1 cellular context compared by ENCODE assay signal in the genomic region with DNA sequence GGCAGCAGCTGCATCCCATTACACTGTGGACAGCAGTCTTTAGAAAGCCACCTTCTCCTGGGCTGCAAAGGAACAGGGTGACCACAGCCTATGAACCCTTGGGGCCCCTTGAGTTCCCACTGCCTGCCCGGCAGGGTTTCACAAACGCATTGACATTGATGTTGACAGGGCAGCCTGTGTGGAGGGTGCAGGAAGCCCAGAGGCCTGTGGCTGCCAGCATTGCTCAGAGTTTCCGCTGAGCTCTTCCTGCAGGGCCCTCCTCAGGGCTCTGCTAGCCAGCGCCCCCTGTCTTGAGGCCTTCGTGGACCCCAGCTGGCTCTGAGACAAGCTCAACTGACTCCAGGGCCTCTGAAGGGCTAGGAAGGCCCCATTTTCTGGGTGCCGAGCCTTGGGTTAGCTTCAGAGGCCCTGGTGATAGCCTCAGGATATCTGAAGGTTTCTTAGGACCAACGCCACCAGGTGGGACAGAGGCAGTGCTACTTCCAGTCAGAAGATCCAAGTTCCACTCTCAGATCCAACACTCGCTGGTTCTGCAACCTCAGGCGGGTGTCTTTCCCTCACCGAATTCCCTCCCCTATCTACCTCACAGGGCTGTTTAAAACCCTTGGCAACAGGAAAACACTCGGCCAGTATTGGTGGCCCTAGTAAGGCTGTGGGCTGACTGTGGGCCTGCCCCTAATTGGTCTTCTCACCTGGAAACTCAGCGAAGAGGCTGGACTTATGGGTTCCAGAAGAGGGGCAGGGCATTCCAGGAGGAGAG.
TF ChIP-seq lines count a peak whose summit lies in the region.

No MANE protein-coding gene starts in this region.

TF ChIP-seq in HepG2, 621 proteins besides CTCF, POLR2A, EP300 and RAD21 (continued from another document and continues in another):
- TF ChIP-seq, protein P1, sequence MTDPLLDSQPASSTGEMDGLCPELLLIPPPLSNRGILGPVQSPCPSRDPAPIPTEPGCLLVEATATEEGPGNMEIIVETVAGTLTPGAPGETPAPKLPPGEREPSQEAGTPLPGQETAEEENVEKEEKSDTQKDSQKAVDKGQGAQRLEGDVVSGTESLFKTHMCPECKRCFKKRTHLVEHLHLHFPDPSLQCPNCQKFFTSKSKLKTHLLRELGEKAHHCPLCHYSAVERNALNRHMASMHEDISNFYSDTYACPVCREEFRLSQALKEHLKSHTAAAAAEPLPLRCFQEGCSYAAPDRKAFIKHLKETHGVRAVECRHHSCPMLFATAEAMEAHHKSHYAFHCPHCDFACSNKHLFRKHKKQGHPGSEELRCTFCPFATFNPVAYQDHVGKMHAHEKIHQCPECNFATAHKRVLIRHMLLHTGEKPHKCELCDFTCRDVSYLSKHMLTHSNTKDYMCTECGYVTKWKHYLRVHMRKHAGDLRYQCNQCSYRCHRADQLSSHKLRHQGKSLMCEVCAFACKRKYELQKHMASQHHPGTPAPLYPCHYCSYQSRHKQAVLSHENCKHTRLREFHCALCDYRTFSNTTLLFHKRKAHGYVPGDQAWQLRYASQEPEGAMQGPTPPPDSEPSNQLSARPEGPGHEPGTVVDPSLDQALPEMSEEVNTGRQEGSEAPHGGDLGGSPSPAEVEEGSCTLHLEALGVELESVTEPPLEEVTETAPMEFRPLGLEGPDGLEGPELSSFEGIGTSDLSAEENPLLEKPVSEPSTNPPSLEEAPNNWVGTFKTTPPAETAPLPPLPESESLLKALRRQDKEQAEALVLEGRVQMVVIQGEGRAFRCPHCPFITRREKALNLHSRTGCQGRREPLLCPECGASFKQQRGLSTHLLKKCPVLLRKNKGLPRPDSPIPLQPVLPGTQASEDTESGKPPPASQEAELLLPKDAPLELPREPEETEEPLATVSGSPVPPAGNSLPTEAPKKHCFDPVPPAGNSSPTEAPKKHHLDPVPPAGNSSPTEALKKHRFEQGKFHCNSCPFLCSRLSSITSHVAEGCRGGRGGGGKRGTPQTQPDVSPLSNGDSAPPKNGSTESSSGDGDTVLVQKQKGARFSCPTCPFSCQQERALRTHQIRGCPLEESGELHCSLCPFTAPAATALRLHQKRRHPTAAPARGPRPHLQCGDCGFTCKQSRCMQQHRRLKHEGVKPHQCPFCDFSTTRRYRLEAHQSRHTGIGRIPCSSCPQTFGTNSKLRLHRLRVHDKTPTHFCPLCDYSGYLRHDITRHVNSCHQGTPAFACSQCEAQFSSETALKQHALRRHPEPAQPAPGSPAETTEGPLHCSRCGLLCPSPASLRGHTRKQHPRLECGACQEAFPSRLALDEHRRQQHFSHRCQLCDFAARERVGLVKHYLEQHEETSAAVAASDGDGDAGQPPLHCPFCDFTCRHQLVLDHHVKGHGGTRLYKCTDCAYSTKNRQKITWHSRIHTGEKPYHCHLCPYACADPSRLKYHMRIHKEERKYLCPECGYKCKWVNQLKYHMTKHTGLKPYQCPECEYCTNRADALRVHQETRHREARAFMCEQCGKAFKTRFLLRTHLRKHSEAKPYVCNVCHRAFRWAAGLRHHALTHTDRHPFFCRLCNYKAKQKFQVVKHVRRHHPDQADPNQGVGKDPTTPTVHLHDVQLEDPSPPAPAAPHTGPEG (CRISPR knock-in tag; IDR thresholded peaks at IDR 0.05) = no peak
- TF ChIP-seq, protein P2, sequence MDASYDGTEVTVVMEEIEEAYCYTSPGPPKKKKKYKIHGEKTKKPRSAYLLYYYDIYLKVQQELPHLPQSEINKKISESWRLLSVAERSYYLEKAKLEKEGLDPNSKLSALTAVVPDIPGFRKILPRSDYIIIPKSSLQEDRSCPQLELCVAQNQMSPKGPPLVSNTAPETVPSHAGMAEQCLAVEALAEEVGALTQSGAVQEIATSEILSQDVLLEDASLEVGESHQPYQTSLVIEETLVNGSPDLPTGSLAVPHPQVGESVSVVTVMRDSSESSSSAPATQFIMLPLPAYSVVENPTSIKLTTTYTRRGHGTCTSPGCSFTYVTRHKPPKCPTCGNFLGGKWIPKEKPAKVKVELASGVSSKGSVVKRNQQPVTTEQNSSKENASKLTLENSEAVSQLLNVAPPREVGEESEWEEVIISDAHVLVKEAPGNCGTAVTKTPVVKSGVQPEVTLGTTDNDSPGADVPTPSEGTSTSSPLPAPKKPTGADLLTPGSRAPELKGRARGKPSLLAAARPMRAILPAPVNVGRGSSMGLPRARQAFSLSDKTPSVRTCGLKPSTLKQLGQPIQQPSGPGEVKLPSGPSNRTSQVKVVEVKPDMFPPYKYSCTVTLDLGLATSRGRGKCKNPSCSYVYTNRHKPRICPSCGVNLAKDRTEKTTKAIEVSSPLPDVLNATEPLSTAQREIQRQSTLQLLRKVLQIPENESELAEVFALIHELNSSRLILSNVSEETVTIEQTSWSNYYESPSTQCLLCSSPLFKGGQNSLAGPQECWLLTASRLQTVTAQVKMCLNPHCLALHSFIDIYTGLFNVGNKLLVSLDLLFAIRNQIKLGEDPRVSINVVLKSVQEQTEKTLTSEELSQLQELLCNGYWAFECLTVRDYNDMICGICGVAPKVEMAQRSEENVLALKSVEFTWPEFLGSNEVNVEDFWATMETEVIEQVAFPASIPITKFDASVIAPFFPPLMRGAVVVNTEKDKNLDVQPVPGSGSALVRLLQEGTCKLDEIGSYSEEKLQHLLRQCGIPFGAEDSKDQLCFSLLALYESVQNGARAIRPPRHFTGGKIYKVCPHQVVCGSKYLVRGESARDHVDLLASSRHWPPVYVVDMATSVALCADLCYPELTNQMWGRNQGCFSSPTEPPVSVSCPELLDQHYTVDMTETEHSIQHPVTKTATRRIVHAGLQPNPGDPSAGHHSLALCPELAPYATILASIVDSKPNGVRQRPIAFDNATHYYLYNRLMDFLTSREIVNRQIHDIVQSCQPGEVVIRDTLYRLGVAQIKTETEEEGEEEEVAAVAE (CRISPR knock-in tag; IDR thresholded peaks at IDR 0.05; ENCODE audit: borderline replicate concordance) = no peak
- no peak for TF ChIP-seq JARID2 (CRISPR knock-in tag; IDR thresholded peaks at IDR 0.05; ENCODE audit: insufficient replicate concordance)
- no peak for TF ChIP-seq ZNF296 (CRISPR knock-in tag; conservative IDR thresholded peaks at IDR 0.05)
- no peak for TF ChIP-seq PRDM10 (CRISPR knock-in tag; IDR thresholded peaks at IDR 0.05; ENCODE audit: low read depth)
- no peak for TF ChIP-seq ZNF557 (CRISPR knock-in tag; IDR thresholded peaks at IDR 0.05)
- TF ChIP-seq, protein P3, sequence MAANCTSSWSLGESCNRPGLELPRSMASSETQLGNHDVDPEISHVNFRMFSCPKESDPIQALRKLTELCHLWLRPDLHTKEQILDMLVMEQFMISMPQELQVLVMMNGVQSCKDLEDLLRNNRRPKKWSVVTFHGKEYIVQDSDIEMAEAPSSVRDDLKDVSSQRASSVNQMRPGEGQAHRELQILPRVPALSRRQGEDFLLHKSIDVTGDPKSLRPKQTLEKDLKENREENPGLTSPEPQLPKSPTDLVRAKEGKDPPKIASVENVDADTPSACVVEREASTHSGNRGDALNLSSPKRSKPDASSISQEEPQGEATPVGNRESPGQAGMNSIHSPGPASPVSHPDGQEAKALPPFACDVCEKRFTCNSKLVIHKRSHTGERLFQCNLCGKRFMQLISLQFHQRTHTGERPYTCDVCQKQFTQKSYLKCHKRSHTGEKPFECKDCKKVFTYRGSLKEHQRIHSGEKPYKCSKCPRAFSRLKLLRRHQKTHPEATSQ (CRISPR knock-in tag; IDR thresholded peaks at IDR 0.05; ENCODE audit: borderline replicate concordance) = 0 out of 2 replicates have a peak, but pooled peaks have one; percentile 45
- TF ChIP-seq, protein P4, sequence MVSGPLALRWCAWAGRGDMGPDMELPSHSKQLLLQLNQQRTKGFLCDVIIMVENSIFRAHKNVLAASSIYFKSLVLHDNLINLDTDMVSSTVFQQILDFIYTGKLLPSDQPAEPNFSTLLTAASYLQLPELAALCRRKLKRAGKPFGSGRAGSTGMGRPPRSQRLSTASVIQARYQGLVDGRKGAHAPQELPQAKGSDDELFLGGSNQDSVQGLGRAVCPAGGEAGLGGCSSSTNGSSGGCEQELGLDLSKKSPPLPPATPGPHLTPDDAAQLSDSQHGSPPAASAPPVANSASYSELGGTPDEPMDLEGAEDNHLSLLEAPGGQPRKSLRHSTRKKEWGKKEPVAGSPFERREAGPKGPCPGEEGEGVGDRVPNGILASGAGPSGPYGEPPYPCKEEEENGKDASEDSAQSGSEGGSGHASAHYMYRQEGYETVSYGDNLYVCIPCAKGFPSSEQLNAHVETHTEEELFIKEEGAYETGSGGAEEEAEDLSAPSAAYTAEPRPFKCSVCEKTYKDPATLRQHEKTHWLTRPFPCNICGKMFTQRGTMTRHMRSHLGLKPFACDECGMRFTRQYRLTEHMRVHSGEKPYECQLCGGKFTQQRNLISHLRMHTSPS (CRISPR knock-in tag; IDR thresholded peaks at IDR 0.05; ENCODE audit: low read depth) = 0 out of 2 replicates have a peak, but pooled peaks have one; percentile 65
- no peak for TF ChIP-seq ZFP82 (CRISPR knock-in tag; IDR thresholded peaks at IDR 0.05; ENCODE audit: borderline replicate concordance)
- TF ChIP-seq SAFB2 (CRISPR knock-in tag; IDR thresholded peaks at IDR 0.05; ENCODE audit: borderline replicate concordance, low read depth) = no peak
- no peak for TF ChIP-seq ZBTB43 (CRISPR knock-in tag; conservative IDR thresholded peaks at IDR 0.05)
- no peak for TF ChIP-seq ZNF224 (CRISPR knock-in tag; IDR thresholded peaks at IDR 0.05)
- no peak for TF ChIP-seq ZNF746 (CRISPR knock-in tag; IDR thresholded peaks at IDR 0.05)
- no peak for TF ChIP-seq ZNF615 (CRISPR knock-in tag; IDR thresholded peaks at IDR 0.05; ENCODE audit: borderline replicate concordance)
- peak; percentile 74 for TF ChIP-seq SAP130 (CRISPR knock-in tag; IDR thresholded peaks at IDR 0.05; ENCODE audit: low read depth)
- no peak for TF ChIP-seq CBX1 (IDR thresholded peaks at IDR 0.05; ENCODE audit: low read depth)
- no peak for TF ChIP-seq ZNF678 (CRISPR knock-in tag; IDR thresholded peaks at IDR 0.05)
- TF ChIP-seq TARDBP (CRISPR knock-in tag; IDR thresholded peaks at IDR 0.05) = peak; percentile 27; the same call in 1 of the 2 replicates
- TF ChIP-seq, protein P5, sequence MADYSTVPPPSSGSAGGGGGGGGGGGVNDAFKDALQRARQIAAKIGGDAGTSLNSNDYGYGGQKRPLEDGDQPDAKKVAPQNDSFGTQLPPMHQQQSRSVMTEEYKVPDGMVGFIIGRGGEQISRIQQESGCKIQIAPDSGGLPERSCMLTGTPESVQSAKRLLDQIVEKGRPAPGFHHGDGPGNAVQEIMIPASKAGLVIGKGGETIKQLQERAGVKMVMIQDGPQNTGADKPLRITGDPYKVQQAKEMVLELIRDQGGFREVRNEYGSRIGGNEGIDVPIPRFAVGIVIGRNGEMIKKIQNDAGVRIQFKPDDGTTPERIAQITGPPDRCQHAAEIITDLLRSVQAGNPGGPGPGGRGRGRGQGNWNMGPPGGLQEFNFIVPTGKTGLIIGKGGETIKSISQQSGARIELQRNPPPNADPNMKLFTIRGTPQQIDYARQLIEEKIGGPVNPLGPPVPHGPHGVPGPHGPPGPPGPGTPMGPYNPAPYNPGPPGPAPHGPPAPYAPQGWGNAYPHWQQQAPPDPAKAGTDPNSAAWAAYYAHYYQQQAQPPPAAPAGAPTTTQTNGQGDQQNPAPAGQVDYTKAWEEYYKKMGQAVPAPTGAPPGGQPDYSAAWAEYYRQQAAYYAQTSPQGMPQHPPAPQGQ (CRISPR knock-in tag; IDR thresholded peaks at IDR 0.05; ENCODE audit: borderline replicate concordance) = no peak
- TF ChIP-seq NFKBIZ (CRISPR knock-in tag; IDR thresholded peaks at IDR 0.05) = no peak
- 0 out of 2 replicates have a peak, but pooled peaks have one; percentile 60 for TF ChIP-seq ZNF543 (CRISPR knock-in tag; IDR thresholded peaks at IDR 0.05)
- TF ChIP-seq RFX5 (IDR thresholded peaks at IDR 0.05; ENCODE audit: low read depth, low read length) = no peak; the same call in none of the 2 replicates
- no peak for TF ChIP-seq ZSCAN21 (CRISPR knock-in tag; IDR thresholded peaks at IDR 0.05; ENCODE audit: borderline replicate concordance)
- no peak for TF ChIP-seq ZFP36L1 (CRISPR knock-in tag; IDR thresholded peaks at IDR 0.05)
- 0 out of 2 replicates have a peak, but pooled peaks have one; percentile 32 for TF ChIP-seq ZNF724P (CRISPR knock-in tag; IDR thresholded peaks at IDR 0.05; ENCODE audit: borderline replicate concordance)
- 0 out of 2 replicates have a peak, but pooled peaks have one; percentile 55 for TF ChIP-seq HOXA5 (CRISPR knock-in tag; IDR thresholded peaks at IDR 0.05)
- no peak for TF ChIP-seq ZNF782 (CRISPR knock-in tag; IDR thresholded peaks at IDR 0.05; ENCODE audit: borderline replicate concordance)
- no peak for TF ChIP-seq SRY (CRISPR knock-in tag; IDR thresholded peaks at IDR 0.05)
- no peak for TF ChIP-seq MIER2 (CRISPR knock-in tag; IDR thresholded peaks at IDR 0.05)
- no peak for TF ChIP-seq MED13 (CRISPR knock-in tag; IDR thresholded peaks at IDR 0.05)
